8 cellular contexts compared by ENCODE assay signal in genomic region chr7:30595461-30596042, GRCh38. TPM values are rescaled to one million over a fixed set of nuclear protein-coding genes. Genes with fewer than 3 reads are reported as not detected.
DNase-seq lines count a peak whose midpoint lies in the region; ATAC-seq and TF ChIP-seq lines count a peak whose summit lies in the region.

No MANE protein-coding gene starts in this region.

- intact Hi-C loops in dorsolateral prefrontal cortex (cut with DNase I) = no loop called here
- intact Hi-C loops in naive thymus-derived CD4-positive, alpha-beta T cell (cut with micrococcal nuclease) = loop anchor here in 1 of 2 donors (2.0 kb wide), 1 partner anchor 117 kb away; the partner anchor contains the start of gene NOD1

- H3K4me3 Mint-ChIP-seq in naive thymus-derived CD4-positive, alpha-beta T cell = peak overlapping the region; percentile 91 to 100 (median 99)

- no peaks in the 10 kb centered on the region for H3K27me3 Mint-ChIP-seq in naive thymus-derived CD4-positive, alpha-beta T cell

- peaks cover 28% of the 10 kb centered on the region; the same call in 1 of the 2 replicates for H4K20me1 ChIP-seq in OCI-LY3 (ENCODE audit: insufficient read depth, low read length)

- H3K27ac ChIP-seq in OCI-LY3 (ENCODE audit: low read length) = peak overlapping the region; percentile 97
- H3K27ac ChIP-seq in dorsolateral prefrontal cortex = peak overlapping the region in 53 of 59 donors; percentile 79 to 98 (median 92)
- H3K27ac ChIP-seq in naive thymus-derived CD4-positive, alpha-beta T cell (ENCODE audit: low read depth, low read length) = peak overlapping the region; percentile 91

- H3K27me3 ChIP-seq in OCI-LY3 (ENCODE audit: low read depth, low read length) (no peaks in the 10 kb centered on the region), dorsolateral prefrontal cortex (no peaks in the 10 kb centered on the region)
- H3K27me3 ChIP-seq in naive thymus-derived CD4-positive, alpha-beta T cell (ENCODE audit: control insufficient read depth in 2 of 2, insufficient read depth in 2 of 2, low read length in 2 of 2) = no peaks in the 10 kb centered on the region

- H3K27ac Mint-ChIP-seq in naive thymus-derived CD4-positive, alpha-beta T cell = peak overlapping the region; percentile 97 to 100 (median 99)

- peaks cover 58% of the 10 kb centered on the region for H3K79me2 ChIP-seq in OCI-LY3 (ENCODE audit: low read length)

- peaks cover 5 to 24% (median 13%) of the 10 kb centered on the region in 5 donors for H3K36me3 Mint-ChIP-seq in naive thymus-derived CD4-positive, alpha-beta T cell

- H3K4me3 ChIP-seq in OCI-LY3 (ENCODE audit: low read length) (peak overlapping the region; percentile 98), dorsolateral prefrontal cortex (peak overlapping the region; percentile 68 to 100 (median 95))
- H3K4me3 ChIP-seq in naive thymus-derived CD4-positive, alpha-beta T cell (ENCODE audit: low read length) = peak overlapping the region; percentile 62

- peaks cover 0 to 1% (median 0%) of the 10 kb centered on the region in 11 donors for H3K9me3 Mint-ChIP-seq in naive thymus-derived CD4-positive, alpha-beta T cell

- TF ChIP-seq CTCF in OCI-LY3 (IDR thresholded peaks at IDR 0.05; ENCODE audit: low read depth, low read length) (no peak), dorsolateral prefrontal cortex (IDR thresholded peaks at IDR 0.05 in 54 of 56, conservative IDR thresholded peaks at IDR 0.05 in 2 of 56; ENCODE audit: low read depth in 1 of 56, partially characterized antibody in 56 of 56) (no peak)

- ATAC-seq in naive thymus-derived CD4-positive, alpha-beta T cell = no peak
- ATAC-seq in activated CD4-positive, CD25-positive, alpha-beta regulatory T cell treated with anti-CD3 and anti-CD28 coated beads, Interleukin-2, amount 50 U/mL, for 24 hours = no peak
- ATAC-seq in GM21360 (IDR thresholded peaks at IDR 0.05; ENCODE audit: unreplicated experiment) = no peak

- H3K36me3 ChIP-seq in OCI-LY3 (replicated peaks; ENCODE audit: low read depth, low read length) = peaks cover 26% of the 10 kb centered on the region
- H3K36me3 ChIP-seq in naive thymus-derived CD4-positive, alpha-beta T cell (ENCODE audit: control insufficient read depth in 2 of 3, insufficient read depth in 3 of 3, low read length in 3 of 3) = peaks cover 6 to 29% (median 8%) of the 10 kb centered on the region in 3 experiments

- peaks cover 10% of the 10 kb centered on the region for H3K4me1 ChIP-seq in OCI-LY3 (ENCODE audit: low read length)
- peaks cover 3 to 22% of the 10 kb centered on the region in 2 donors for H3K4me1 ChIP-seq in naive thymus-derived CD4-positive, alpha-beta T cell (ENCODE audit: control insufficient read depth in 2 of 2, insufficient read depth in 2 of 2, low read length in 2 of 2)

- CTCF ChIA-PET in naive thymus-derived CD4-positive, alpha-beta T cell (lab: Charles Lee) = no interaction called here

- POLR2A ChIA-PET in naive thymus-derived CD4-positive, alpha-beta T cell (lab: Charles Lee) = interaction anchor here (0.6 kb wide), 1 partner anchor 10 kb away, joined by 3 read pairs; no protein-coding TSS in a partner anchor

- peak overlapping the region; percentile 96 for H3K9ac ChIP-seq in OCI-LY3 (ENCODE audit: low read length)

- H2AFZ ChIP-seq in OCI-LY3 (ENCODE audit: low read depth, low read length) = no peak overlapping the region

- DNase-seq in NCI-H2171 treated with DMSO at 0.1 percent for 48 hours (lab: John Stamatoyannopoulos, UW) (peak; percentile 59), NCI-H2171 (lab: John Stamatoyannopoulos, UW) (no peak), dorsolateral prefrontal cortex (no peak)
- DNase-seq in naive thymus-derived CD4-positive, alpha-beta T cell = peak in 2 of 9 donors; percentile 2 to 4
- DNase-seq in stimulated activated CD4-positive, alpha-beta T cell treated with anti-CD3 and anti-CD28 coated beads, Interleukin-12 subunit alpha, Interleukin-12 subunit beta, amount 100 ng/mL, for 4 hours = no peak

- H3K9me3 ChIP-seq in OCI-LY3 (ENCODE audit: insufficient read depth, low read length) = no peaks in the 10 kb centered on the region
- H3K9me3 ChIP-seq in naive thymus-derived CD4-positive, alpha-beta T cell (ENCODE audit: control insufficient read depth in 2 of 3, low read length in 3 of 3) = no peaks in the 10 kb centered on the region

- H3K4me2 ChIP-seq in OCI-LY3 (ENCODE audit: low read length) = peak overlapping the region; percentile 76

- peaks cover 49 to 85% (median 72%) of the 10 kb centered on the region in 7 donors for H3K4me1 Mint-ChIP-seq in naive thymus-derived CD4-positive, alpha-beta T cell

RNA-seq across cellular contexts. Expression of gene GARS1, which starts 0.9 kb away (rescaled TPM):
- 100 to 1,000 TPM in 54 of 120 experiments, 10 to 100 TPM in 66; 46.1 to 133 (median 96.3) TPM for total RNA-seq in dorsolateral prefrontal cortex
- total RNA-seq in naive thymus-derived CD4-positive, alpha-beta T cell = 100 to 1,000 TPM in 1 of 5 experiments, 10 to 100 TPM in 4; 73.8 to 143 (median 75.8) TPM
- 10 to 100 TPM; 84.9 to 90.2 TPM for polyA plus RNA-seq in naive thymus-derived CD4-positive, alpha-beta T cell
